In genomic region chr5:89342106-89342876, GRCh38 we compare ENCODE assay signal across 10 cellular contexts.
DNase-seq lines count a peak whose midpoint lies in the region; ATAC-seq and TF ChIP-seq lines count a peak whose summit lies in the region.
"Had no signal": no experiment of that assay in that cellular context is flagged by ENCODE, and none has a peak within 500 bp of the region (broad histone marks: within the 10 kb centered on the region; RNA-seq: fewer than 3 reads in every experiment).

No MANE protein-coding gene starts in this region.

- TF ChIP-seq CTCF in AG09309 (IDR thresholded peaks at IDR 0.05; ENCODE audit: control insufficient read depth, insufficient read depth, low read depth, low read length, missing control alignments), result no peak
- TF ChIP-seq CTCF in cardiac fibroblast (IDR thresholded peaks at IDR 0.05; ENCODE audit: low read depth, low read length), result no peak

- in situ Hi-C loops in G401 (cut with HindIII; ENCODE audit: low sequenced_read_pairs), result no loop called here

- H3K4me3 ChIP-seq in AG09309 (ENCODE audit: control insufficient read depth, low read depth, low read length) (no peak overlapping the region), cardiac fibroblast (replicated peaks in 1 of 2; ENCODE audit: low read depth in 2 of 2, low read length in 2 of 2) (no peak overlapping the region)

- DNase-seq in AG09309 (ENCODE audit: low read depth) (peak; percentile 82), cardiac fibroblast (ENCODE audit: low read depth in 2 of 2) (peak; percentile 47 to 87), G401 (ENCODE audit: low spot score) (no peak), COLO829 (ENCODE audit: low spot score) (no peak), NCI-H1105 treated with DMSO at 0.1 percent for 48 hours (lab: John Stamatoyannopoulos, UW) (no peak)
- DNase-seq: CD8-positive, alpha-beta memory T cell had no signal

- ATAC-seq in GM19438 (IDR thresholded peaks at IDR 0.05; ENCODE audit: low read depth, unreplicated experiment) (peak; percentile 35), HG03354 (IDR thresholded peaks at IDR 0.05; ENCODE audit: poor library complexity, severe bottlenecking, unreplicated experiment) (peak; percentile 38), HG03108 (IDR thresholded peaks at IDR 0.05; ENCODE audit: unreplicated experiment) (no peak)
- ATAC-seq: activated T-helper 17 cell treated with anti-CD3 and anti-CD28 coated beads, Interleukin-2, amount 50 U/mL, for 72 hours had no signal

Comparison
In these comparisons a context has a peak if more than half of its experiments do, and no peak if none do; other contexts are left out.
1. DNase-seq: peak in AG09309 (single experiment) and cardiac fibroblast (2 of 2); none in G401 (single experiment), COLO829 (single experiment) and NCI-H1105 treated with DMSO at 0.1 percent for 48 hours (single experiment).